In genomic region chr17:75127936-75128335, GRCh38 we compare ENCODE assay signal across 8 cellular contexts. TPM values are rescaled to one million over a fixed set of nuclear protein-coding genes. Genes with fewer than 3 reads are reported as not detected.
DNase-seq lines count a peak whose midpoint lies in the region; ATAC-seq and TF ChIP-seq lines count a peak whose summit lies in the region.
"Not testable (repeated sequence)": the region's sequence is repeated elsewhere in the genome, so short reads cannot be mapped to it uniquely, and the experiment has no call there.
"Had no signal": no experiment of that assay in that cellular context is flagged by ENCODE, and none has a peak within 500 bp of the region (broad histone marks: within the 10 kb centered on the region; RNA-seq: fewer than 3 reads in every experiment).

No MANE protein-coding gene starts in this region.

- H3K36me3 ChIP-seq in RWPE2 (ENCODE audit: low read depth): peaks cover 21% of the 10 kb centered on the region
- not testable (repeated sequence) for H3K36me3 ChIP-seq in colonic mucosa, transverse colon

- not testable (repeated sequence) for H3K27me3 ChIP-seq in CD4-positive, alpha-beta T cell (ENCODE audit: control insufficient read depth, insufficient read depth, low read length); RWPE2 (ENCODE audit: insufficient read depth, poor library complexity, severe bottlenecking); colonic mucosa; transverse colon

- TF ChIP-seq POLR2A in transverse colon (IDR thresholded peaks at IDR 0.05): not testable (repeated sequence)

- not testable (repeated sequence) for TF ChIP-seq CTCF in CD4-positive, alpha-beta T cell (IDR thresholded peaks at IDR 0.05); RWPE2 (IDR thresholded peaks at IDR 0.05; ENCODE audit: poor library complexity, severe bottlenecking); colonic mucosa (IDR thresholded peaks at IDR 0.05); natural killer cell (IDR thresholded peaks at IDR 0.05); transverse colon (IDR thresholded peaks at IDR 0.05)

- not testable (repeated sequence) for ATAC-seq in CD4-positive, alpha-beta T cell (ENCODE audit: poor library complexity); RWPE2 (ENCODE audit: low read depth); natural killer cell

- POLR2A ChIA-PET in CD4-positive, alpha-beta T cell (lab: Charles Lee): not testable (repeated sequence)

- not testable (repeated sequence) for H3K4me3 ChIP-seq in RWPE2 (ENCODE audit: severe bottlenecking); colonic mucosa; transverse colon

- H3K4me1 ChIP-seq in RWPE2 (ENCODE audit: insufficient read depth, poor library complexity, severe bottlenecking) (peaks cover 33% of the 10 kb centered on the region), colonic mucosa (peaks cover 22% of the 10 kb centered on the region), transverse colon (peaks cover 10 to 79% (median 40%) of the 10 kb centered on the region in 4 donors)

- WGBS in transverse colon (ENCODE audit: low coverage in 1 of 2), 2 donors: 59 to 68% methylated on average over 5 of the region's 5 CpGs

- H3K9me3 ChIP-seq in CD4-positive, alpha-beta T cell (ENCODE audit: control insufficient read depth, low read length); RWPE2 (ENCODE audit: severe bottlenecking); colonic mucosa; transverse colon: not testable (repeated sequence)

- in situ Hi-C loops in transverse colon (cut with MboI; ENCODE audit: low pct_ligation_motif_present in 1 of 4, low pct_unique_long_range_greater_than_20kb in 1 of 4, low sequenced_read_pairs in 3 of 4): not testable (repeated sequence)

- peaks cover 32% of the 10 kb centered on the region for H3K4me1 Mint-ChIP-seq in CD4-positive, alpha-beta T cell (ENCODE audit: low read depth)
- peaks cover 31 to 42% of the 10 kb centered on the region in 2 donors for H3K4me1 Mint-ChIP-seq in natural killer cell

- H3K9me3 Mint-ChIP-seq in CD4-positive, alpha-beta T cell; natural killer cell: not testable (repeated sequence)

- not testable (repeated sequence) for DNase-seq in CD4-positive, alpha-beta T cell; RWPE2 (ENCODE audit: low spot score); colonic mucosa; natural killer cell
- DNase-seq in activated T-cell treated with anti-CD3 and anti-CD28 coated beads, Interleukin-2, amount 50 U/mL, for 1 hour: peak; percentile 0
- peak; percentile 38 for DNase-seq in transverse colon

- H3K4me3 Mint-ChIP-seq in CD4-positive, alpha-beta T cell: peak overlapping the region; percentile 56
- H3K4me3 Mint-ChIP-seq in natural killer cell: peak overlapping the region; percentile 14

- peaks cover 10% of the 10 kb centered on the region for H3K36me3 Mint-ChIP-seq in CD4-positive, alpha-beta T cell (ENCODE audit: low read depth)
- H3K36me3 Mint-ChIP-seq in natural killer cell: not testable (repeated sequence)

- H3K27ac Mint-ChIP-seq in CD4-positive, alpha-beta T cell: not testable (repeated sequence)
- H3K27ac Mint-ChIP-seq in natural killer cell: peak overlapping the region in 1 of 2 donors; percentile 29

- intact Hi-C loops in CD4-positive, alpha-beta T cell (cut with DNase I, micrococcal nuclease); colonic mucosa (cut with DNase I); natural killer cell (cut with micrococcal nuclease); transverse colon (cut with DNase I; ENCODE audit: low total_unique reads): not testable (repeated sequence)

- CTCF ChIA-PET in CD4-positive, alpha-beta T cell (lab: Charles Lee): interaction anchor here (0.6 to 7.4 kb wide), 2 partner anchors 12 to 119 kb away, joined by 3 to 97 read pairs; no protein-coding TSS in a partner anchor

- peak overlapping the region in 1 of 2 donors; percentile 15 for H3K9ac ChIP-seq in colonic mucosa (ENCODE audit: low read depth in 2 of 2, low read length in 2 of 2)

- H3K27ac ChIP-seq in CD4-positive, alpha-beta T cell (ENCODE audit: low read depth, low read length): not testable (repeated sequence)
- peak overlapping the region; percentile 87 for H3K27ac ChIP-seq in RWPE2 (ENCODE audit: poor library complexity, severe bottlenecking)
- peak overlapping the region; percentile 60 for H3K27ac ChIP-seq in colonic mucosa
- peak overlapping the region; percentile 54 to 97 (median 72) for H3K27ac ChIP-seq in transverse colon

- not testable (repeated sequence) for H3K27me3 Mint-ChIP-seq in CD4-positive, alpha-beta T cell; natural killer cell (ENCODE audit: low read depth in 2 of 2)

- not testable (repeated sequence) for TF ChIP-seq EP300 in transverse colon (IDR thresholded peaks at IDR 0.05; ENCODE audit: low read depth)

RNA-seq across cellular contexts. Expression of gene NT5C, which starts 3.6 kb away (rescaled TPM):
- total RNA-seq in CD4-positive, alpha-beta T cell: 10 to 100 TPM; 14.1 to 16.1 TPM
- total RNA-seq in colonic mucosa: 10 to 100 TPM; 72.3 to 94.9 TPM
- 10 to 100 TPM; 58.1 to 67.4 (median 61.2) TPM for total RNA-seq in natural killer cell
- 100 to 1,000 TPM; 162 to 247 (median 208) TPM for total RNA-seq in transverse colon

RNA-seq across cellular contexts. Expression of gene ARMC7, which starts 18.2 kb away (rescaled TPM):
- total RNA-seq in CD4-positive, alpha-beta T cell: 1 to 10 TPM; 4.1 to 4.8 TPM
- total RNA-seq in colonic mucosa: 10 to 100 TPM; 20.5 to 20.7 TPM
- total RNA-seq in natural killer cell: 10 to 100 TPM in 2 of 3 donors, 1 to 10 TPM in 1; 9.3 to 18.6 (median 11.3) TPM
- 10 to 100 TPM in 3 of 4 donors, 1 to 10 TPM in 1; 8.2 to 41.1 (median 21.4) TPM for total RNA-seq in transverse colon

RNA-seq across cellular contexts. Expression of gene JPT1, which starts 26.4 kb away (rescaled TPM):
- total RNA-seq in CD4-positive, alpha-beta T cell: 10 to 100 TPM; 21.3 to 25.5 TPM
- total RNA-seq in colonic mucosa (100 to 1,000 TPM; 227 to 367 TPM), natural killer cell (10 to 100 TPM; 45.0 to 54.8 (median 50.5) TPM), transverse colon (100 to 1,000 TPM in 3 of 4 donors, 10 to 100 TPM in 1; 61.7 to 293 (median 219) TPM)

RNA-seq across cellular contexts. Expression of gene SLC16A5, which starts 40.2 kb away (rescaled TPM):
- total RNA-seq in CD4-positive, alpha-beta T cell: 10 to 100 TPM in 1 of 2 experiments, 1 to 10 TPM in 1; 9.2 to 11.0 TPM
- 10 to 100 TPM; 19.4 to 50.1 TPM for total RNA-seq in colonic mucosa
- 10 to 100 TPM in 1 of 3 donors, 1 to 10 TPM in 2; 6.3 to 11.2 (median 10.0) TPM for total RNA-seq in natural killer cell
- total RNA-seq in transverse colon: 10 to 100 TPM; 65.9 to 94.6 (median 79.5) TPM
- total RNA-seq: H4, OCI-LY7 had no signal

RNA-seq across cellular contexts. Expression of gene SUMO2, which starts 54.8 kb away (rescaled TPM):
- total RNA-seq in CD4-positive, alpha-beta T cell: 100 to 1,000 TPM; 207 to 228 TPM
- total RNA-seq in colonic mucosa: 100 to 1,000 TPM; 298 to 319 TPM
- total RNA-seq in natural killer cell: 100 to 1,000 TPM; 240 to 294 (median 250) TPM
- total RNA-seq in transverse colon: 10 to 100 TPM in 3 of 4 donors, 1 to 10 TPM in 1; 6.4 to 56.5 (median 47.9) TPM
